ENCODE assay signal across 8 cellular contexts in the genomic region with DNA sequence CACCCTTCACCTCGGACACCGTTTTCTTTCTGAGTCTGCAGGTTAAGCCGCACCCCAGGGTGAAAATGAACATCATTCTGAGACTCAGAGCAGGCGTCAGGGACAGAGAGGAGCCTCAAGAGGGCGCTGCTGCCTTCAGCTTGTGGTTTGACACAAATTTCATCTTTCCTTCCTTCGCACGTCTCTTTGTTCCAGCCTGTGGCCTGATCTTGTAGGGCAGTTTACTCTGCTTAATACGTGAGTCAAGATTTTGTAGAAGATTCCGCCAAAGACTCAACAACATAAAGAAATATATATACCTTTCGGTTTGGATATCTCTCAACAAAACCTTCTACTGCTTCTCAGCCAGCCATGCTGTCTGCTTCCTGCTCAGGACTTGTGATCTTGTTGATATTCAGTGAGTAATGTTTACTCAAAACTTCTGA.
DNase-seq lines count a peak whose midpoint lies in the region; ATAC-seq and TF ChIP-seq lines count a peak whose summit lies in the region.

No MANE protein-coding gene starts in this region.

- POLR2A ChIA-PET in HCT116 (lab: Charles Lee) = no interaction called here

- H3K36me3 ChIP-seq in HCT116 (ENCODE audit: control insufficient read depth in 1 of 2, insufficient read depth in 2 of 2, low read length in 2 of 2) (no peaks in the 10 kb centered on the region), smooth muscle cell (ENCODE audit: low read depth) (no peaks in the 10 kb centered on the region)

- H3K9ac ChIP-seq in HCT116 (ENCODE audit: low read length) (no peak overlapping the region), smooth muscle cell (ENCODE audit: low read depth) (no peak overlapping the region)

- TF ChIP-seq POLR2A in HCT116 (IDR thresholded peaks at IDR 0.05; ENCODE audit: borderline replicate concordance, extremely low read depth, insufficient read depth, insufficient read length) = no peak

- ATAC-seq in HCT116 (peak; percentile 84), HG02852 (IDR thresholded peaks at IDR 0.05; ENCODE audit: unreplicated experiment) (no peak), GM19351 (IDR thresholded peaks at IDR 0.05; ENCODE audit: unreplicated experiment) (no peak)

- in situ Hi-C loops in astrocyte of the spinal cord (cut with HindIII; ENCODE audit: low sequenced_read_pairs) = no loop called here

- H3K4me2 ChIP-seq in HCT116 (ENCODE audit: low read length) (no peak overlapping the region), smooth muscle cell (no peak overlapping the region)

- H3K4me1 ChIP-seq in HCT116 (ENCODE audit: control insufficient read depth in 1 of 2, insufficient read depth in 2 of 2, low read length in 2 of 2) = no peaks in the 10 kb centered on the region
- no peaks in the 10 kb centered on the region for H3K4me1 ChIP-seq in smooth muscle cell (ENCODE audit: low read depth)

- TF ChIP-seq CTCF in HCT116 (IDR thresholded peaks at IDR 0.05 in 2 of 3, conservative IDR thresholded peaks at IDR 0.05 in 1 of 3; ENCODE audit: borderline replicate concordance in 1 of 3, insufficient read depth in 1 of 3, low read depth in 2 of 3, low read length in 2 of 3) (peak; percentile 28 to 83 (median 82); a peak in 5 of 6 replicates), astrocyte of the spinal cord (IDR thresholded peaks at IDR 0.05; ENCODE audit: low read depth, low read length) (peak; percentile 17), smooth muscle cell (IDR thresholded peaks at IDR 0.05; ENCODE audit: borderline replicate concordance, insufficient read depth, poor library complexity, severe bottlenecking) (peak; percentile 40)

- peak; percentile 20; the same call in 1 of the 2 replicates for TF ChIP-seq RAD21 in HCT116 (IDR thresholded peaks at IDR 0.05; ENCODE audit: low read depth)

- H3K9me3 ChIP-seq in HCT116 (ENCODE audit: control insufficient read depth in 1 of 2, insufficient read depth in 1 of 2, low read depth in 1 of 2, low read length in 2 of 2) (no peaks in the 10 kb centered on the region), smooth muscle cell (replicated peaks; ENCODE audit: low read depth) (no peaks in the 10 kb centered on the region)

- no peaks in the 10 kb centered on the region for H3K27me3 Mint-ChIP-seq in T-helper 2 cell treated with Interferon-gamma antibody and Interleukin-4, amounts not matched to agents 5 μg/mL and 100 μg/mL, for 36 hours (ENCODE audit: low read depth)

- CTCF ChIA-PET in HCT116 (lab: Charles Lee) = interaction anchor here (1.0 to 3.4 kb wide), 10 partner anchors 9 to 98 kb away, joined by 3 to 33 read pairs (median 4); no protein-coding TSS in a partner anchor

- H3K36me3 Mint-ChIP-seq in T-helper 2 cell treated with Interferon-gamma antibody and Interleukin-4, amounts not matched to agents 5 μg/mL and 100 μg/mL, for 36 hours (ENCODE audit: low read depth) = peaks cover 7% of the 10 kb centered on the region

- H3K27ac ChIP-seq in HCT116 (ENCODE audit: low read depth, low read length) (no peak overlapping the region), smooth muscle cell (ENCODE audit: low read depth) (no peak overlapping the region)

- intact Hi-C loops in HCT116 (cut with micrococcal nuclease) = no loop called here

- DNase-seq in HCT116 (ENCODE audit: low read depth, low spot score) (peak; percentile 16), astrocyte of the spinal cord (ENCODE audit: low read depth, low spot score) (no peak), smooth muscle cell (lab: John Stamatoyannopoulos, UW; ENCODE audit: unreplicated experiment) (no peak), EL (no peak), NCI-H446 treated with DMSO at 0.1 percent for 48 hours (lab: John Stamatoyannopoulos, UW) (no peak)
- peak; percentile 76 for DNase-seq in T-helper 2 cell treated with Interferon-gamma antibody and Interleukin-4, amounts not matched to agents 5 μg/mL and 100 μg/mL, for 36 hours (ENCODE audit: low spot score)

- RAD21 ChIA-PET in HCT116 (lab: Charles Lee; ENCODE audit: low non-redundant PET in 1 of 2, low total read pairs in 2 of 2, uncharacterized antibody in 2 of 2, unreplicated experiment in 2 of 2) = no interaction called here

- H3K27me3 ChIP-seq in HCT116 (ENCODE audit: insufficient read depth, low read length) = no peaks in the 10 kb centered on the region
- H3K27me3 ChIP-seq in smooth muscle cell (ENCODE audit: low read depth) = no peaks in the 10 kb centered on the region

- peaks cover 8% of the 10 kb centered on the region for H3K9me3 Mint-ChIP-seq in T-helper 2 cell treated with Interferon-gamma antibody and Interleukin-4, amounts not matched to agents 5 μg/mL and 100 μg/mL, for 36 hours

- peak overlapping the region; percentile 67 for H3K4me3 Mint-ChIP-seq in T-helper 2 cell treated with Interferon-gamma antibody and Interleukin-4, amounts not matched to agents 5 μg/mL and 100 μg/mL, for 36 hours

- no peak overlapping the region for H3K4me3 ChIP-seq in HCT116 (replicated peaks in 1 of 2; ENCODE audit: low read depth in 1 of 2, low read length in 2 of 2)
- no peak overlapping the region for H3K4me3 ChIP-seq in astrocyte of the spinal cord (ENCODE audit: low read depth, low read length)
- no peak overlapping the region for H3K4me3 ChIP-seq in smooth muscle cell

- no TSS peak for BruUV-seq in HCT116 (replicated peaks; lab: Mats Ljungman, UMichigan)

- H2AFZ ChIP-seq in HCT116 (ENCODE audit: low read depth, low read length, poor library complexity, severe bottlenecking) (no peak overlapping the region), smooth muscle cell (ENCODE audit: low read depth) (peak overlapping the region; percentile 66)

- no peaks in the 10 kb centered on the region for H3K9me2 ChIP-seq in HCT116 (ENCODE audit: insufficient read depth)

- H4K20me1 ChIP-seq in HCT116 (ENCODE audit: insufficient read depth) (no peaks in the 10 kb centered on the region), smooth muscle cell (ENCODE audit: low read depth) (no peaks in the 10 kb centered on the region)

- no peaks in the 10 kb centered on the region for H3K79me2 ChIP-seq in HCT116 (ENCODE audit: insufficient read depth, low read length)
- H3K79me2 ChIP-seq in smooth muscle cell (ENCODE audit: low read depth) = no peaks in the 10 kb centered on the region

- no peaks in the 10 kb centered on the region for H3F3A ChIP-seq in smooth muscle cell (ENCODE audit: low read depth)

- peak overlapping the region; percentile 86 for H3K27ac Mint-ChIP-seq in T-helper 2 cell treated with Interferon-gamma antibody and Interleukin-4, amounts not matched to agents 5 μg/mL and 100 μg/mL, for 36 hours

- peaks cover 35% of the 10 kb centered on the region for H3K4me1 Mint-ChIP-seq in T-helper 2 cell treated with Interferon-gamma antibody and Interleukin-4, amounts not matched to agents 5 μg/mL and 100 μg/mL, for 36 hours (ENCODE audit: low read depth)

- 37% methylated on average over 10 of the region's 10 CpGs for WGBS in smooth muscle cell (ENCODE audit: low lambda C conversion rate)

TF ChIP-seq in HCT116, 20 proteins besides CTCF, POLR2A, EP300 and RAD21:
- TF ChIP-seq ELF1 (IDR thresholded peaks at IDR 0.05; ENCODE audit: borderline replicate concordance, low read depth) (no peak), EZH2phosphoT487 (IDR thresholded peaks at IDR 0.05; ENCODE audit: borderline replicate concordance) (no peak), SRF (IDR thresholded peaks at IDR 0.05; ENCODE audit: low read depth) (no peak), EZH2 (IDR thresholded peaks at IDR 0.05) (no peak), CEBPB (IDR thresholded peaks at IDR 0.05; ENCODE audit: low read depth) (no peak), SIN3A (IDR thresholded peaks at IDR 0.05; ENCODE audit: low read depth) (no peak), ZFX (IDR thresholded peaks at IDR 0.05) (no peak), FOSL1 (IDR thresholded peaks at IDR 0.05; ENCODE audit: low read depth) (no peak), JUND (IDR thresholded peaks at IDR 0.05) (no peak), ZNF274 (IDR thresholded peaks at IDR 0.05; ENCODE audit: low read depth, low read length) (no peak), POLR2AphosphoS5 (IDR thresholded peaks at IDR 0.05; ENCODE audit: low read depth, low read length) (no peak), EGR1 (IDR thresholded peaks at IDR 0.05; ENCODE audit: low read depth) (no peak), CBX3 (IDR thresholded peaks at IDR 0.05; ENCODE audit: low read depth) (no peak), TCF7L2 (IDR thresholded peaks at IDR 0.05; ENCODE audit: borderline replicate concordance, extremely low read depth, insufficient read depth, insufficient read length) (no peak), YY1 (IDR thresholded peaks at IDR 0.05; ENCODE audit: extremely low read depth, insufficient replicate concordance, low read depth, low read length) (no peak), SP1 (IDR thresholded peaks at IDR 0.05; ENCODE audit: low read depth) (no peak)
- TF ChIP-seq, protein P1, sequence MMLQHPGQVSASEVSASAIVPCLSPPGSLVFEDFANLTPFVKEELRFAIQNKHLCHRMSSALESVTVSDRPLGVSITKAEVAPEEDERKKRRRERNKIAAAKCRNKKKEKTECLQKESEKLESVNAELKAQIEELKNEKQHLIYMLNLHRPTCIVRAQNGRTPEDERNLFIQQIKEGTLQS (IDR thresholded peaks at IDR 0.05) = no peak
- TF ChIP-seq, protein P2, sequence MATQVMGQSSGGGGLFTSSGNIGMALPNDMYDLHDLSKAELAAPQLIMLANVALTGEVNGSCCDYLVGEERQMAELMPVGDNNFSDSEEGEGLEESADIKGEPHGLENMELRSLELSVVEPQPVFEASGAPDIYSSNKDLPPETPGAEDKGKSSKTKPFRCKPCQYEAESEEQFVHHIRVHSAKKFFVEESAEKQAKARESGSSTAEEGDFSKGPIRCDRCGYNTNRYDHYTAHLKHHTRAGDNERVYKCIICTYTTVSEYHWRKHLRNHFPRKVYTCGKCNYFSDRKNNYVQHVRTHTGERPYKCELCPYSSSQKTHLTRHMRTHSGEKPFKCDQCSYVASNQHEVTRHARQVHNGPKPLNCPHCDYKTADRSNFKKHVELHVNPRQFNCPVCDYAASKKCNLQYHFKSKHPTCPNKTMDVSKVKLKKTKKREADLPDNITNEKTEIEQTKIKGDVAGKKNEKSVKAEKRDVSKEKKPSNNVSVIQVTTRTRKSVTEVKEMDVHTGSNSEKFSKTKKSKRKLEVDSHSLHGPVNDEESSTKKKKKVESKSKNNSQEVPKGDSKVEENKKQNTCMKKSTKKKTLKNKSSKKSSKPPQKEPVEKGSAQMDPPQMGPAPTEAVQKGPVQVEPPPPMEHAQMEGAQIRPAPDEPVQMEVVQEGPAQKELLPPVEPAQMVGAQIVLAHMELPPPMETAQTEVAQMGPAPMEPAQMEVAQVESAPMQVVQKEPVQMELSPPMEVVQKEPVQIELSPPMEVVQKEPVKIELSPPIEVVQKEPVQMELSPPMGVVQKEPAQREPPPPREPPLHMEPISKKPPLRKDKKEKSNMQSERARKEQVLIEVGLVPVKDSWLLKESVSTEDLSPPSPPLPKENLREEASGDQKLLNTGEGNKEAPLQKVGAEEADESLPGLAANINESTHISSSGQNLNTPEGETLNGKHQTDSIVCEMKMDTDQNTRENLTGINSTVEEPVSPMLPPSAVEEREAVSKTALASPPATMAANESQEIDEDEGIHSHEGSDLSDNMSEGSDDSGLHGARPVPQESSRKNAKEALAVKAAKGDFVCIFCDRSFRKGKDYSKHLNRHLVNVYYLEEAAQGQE (IDR thresholded peaks at IDR 0.05; ENCODE audit: low read depth) = no peak

Comparison
In these comparisons a context has a peak if more than half of its experiments do, and no peak if none do; other contexts are left out.
1. DNase-seq: peak in HCT116 (single experiment) and T-helper 2 cell treated with Interferon-gamma antibody and Interleukin-4, amounts not matched to agents 5 μg/mL and 100 μg/mL, for 36 hours (single experiment); none in astrocyte of the spinal cord (single experiment), smooth muscle cell (single experiment), EL (single experiment) and NCI-H446 treated with DMSO at 0.1 percent for 48 hours (single experiment).
2. CTCF ChIP-seq: peak in every context shown above with its lines; median percentile 82 in HCT116; 40 in smooth muscle cell; 17 in astrocyte of the spinal cord.